Comparison of ENCODE assay signal across 1 cellular context in genomic region chr5:34915139-34915855, GRCh38.
TF ChIP-seq lines count a peak whose summit lies in the region.

TSS of gene BRIX1 (plus strand) at chr5:34915711. CDS start at chr5:34915739, 28 bp downstream.
TSS of gene RAD1 (minus strand) at chr5:34915504. CDS start at chr5:34914892, 612 bp downstream.

TF ChIP-seq in HepG2, 621 proteins besides CTCF, POLR2A, EP300 and RAD21 (continued from another document and continues in another):
- peak; percentile 61; the same call in 1 of the 2 replicates for TF ChIP-seq ZNF710 (CRISPR knock-in tag; IDR thresholded peaks at IDR 0.05; ENCODE audit: borderline replicate concordance)
- TF ChIP-seq MAFK (conservative IDR thresholded peaks at IDR 0.05 in 1 of 2, IDR thresholded peaks at IDR 0.05 in 1 of 2; ENCODE audit: low read length in 2 of 2), result no peak
- TF ChIP-seq ZBTB10 (CRISPR knock-in tag; IDR thresholded peaks at IDR 0.05; ENCODE audit: borderline replicate concordance), result peak; percentile 34; the same call in 1 of the 2 replicates
- peak; percentile 59; the same call in 1 of the 2 replicates for TF ChIP-seq ZBTB20 (CRISPR knock-in tag; IDR thresholded peaks at IDR 0.05; ENCODE audit: borderline replicate concordance, low read depth)
- no peak for TF ChIP-seq ZNF609 (CRISPR knock-in tag; IDR thresholded peaks at IDR 0.05; ENCODE audit: borderline replicate concordance)
- TF ChIP-seq ZNF317 (CRISPR knock-in tag; IDR thresholded peaks at IDR 0.05), result peak; percentile 41; the same call in 1 of the 2 replicates
- TF ChIP-seq SYNCRIP (IDR thresholded peaks at IDR 0.05; ENCODE audit: insufficient read depth, low read depth, low read length), result no peak
- peak; percentile 35; the same call in 1 of the 2 replicates for TF ChIP-seq HOXA5 (CRISPR knock-in tag; IDR thresholded peaks at IDR 0.05)
- peak; percentile 93 for TF ChIP-seq ZHX2 (IDR thresholded peaks at IDR 0.05; ENCODE audit: low read depth)
- TF ChIP-seq ZHX2 (CRISPR knock-in tag; IDR thresholded peaks at IDR 0.05; ENCODE audit: borderline replicate concordance), result no peak; the same call in 1 of the 2 replicates
- TF ChIP-seq ZKSCAN1 (IDR thresholded peaks at IDR 0.05; ENCODE audit: low read length), result no peak
- no peak for TF ChIP-seq ZNF75D (CRISPR knock-in tag; IDR thresholded peaks at IDR 0.05; ENCODE audit: borderline replicate concordance)
- TF ChIP-seq ZKSCAN8 (CRISPR knock-in tag; IDR thresholded peaks at IDR 0.05; ENCODE audit: borderline replicate concordance), result 0 out of 2 replicates have a peak, but pooled peaks have one; percentile 26
- peak; percentile 60 for TF ChIP-seq BCL6 (CRISPR knock-in tag; IDR thresholded peaks at IDR 0.05)
- 0 out of 2 replicates have a peak, but pooled peaks have one; percentile 47 for TF ChIP-seq ZNF20 (CRISPR knock-in tag; IDR thresholded peaks at IDR 0.05)
- no peak for TF ChIP-seq SCMH1 (CRISPR knock-in tag; IDR thresholded peaks at IDR 0.05; ENCODE audit: borderline replicate concordance)
- TF ChIP-seq ZNF557 (CRISPR knock-in tag; IDR thresholded peaks at IDR 0.05), result peak; percentile 78
- TF ChIP-seq RORA (CRISPR knock-in tag; IDR thresholded peaks at IDR 0.05), result peak; percentile 16; the same call in 1 of the 2 replicates
- peak; percentile 97 for TF ChIP-seq YEATS4 (CRISPR knock-in tag; IDR thresholded peaks at IDR 0.05; ENCODE audit: borderline replicate concordance)
- TF ChIP-seq KLF9 (CRISPR knock-in tag; IDR thresholded peaks at IDR 0.05; ENCODE audit: low read depth), result peak; percentile 43
- TF ChIP-seq ATM (IDR thresholded peaks at IDR 0.05; ENCODE audit: borderline replicate concordance), result no peak
- TF ChIP-seq MTF1 (CRISPR knock-in tag; IDR thresholded peaks at IDR 0.05), result no peak
- peak; percentile 69; the same call in 1 of the 2 replicates for TF ChIP-seq EEA1 (CRISPR knock-in tag; IDR thresholded peaks at IDR 0.05; ENCODE audit: borderline replicate concordance)
- TF ChIP-seq CERS6 (CRISPR knock-in tag; IDR thresholded peaks at IDR 0.05), result no peak
- TF ChIP-seq FUBP1 (CRISPR knock-in tag; IDR thresholded peaks at IDR 0.05; ENCODE audit: borderline replicate concordance), result no peak
- peak; percentile 41; the same call in 1 of the 2 replicates for TF ChIP-seq AHR (CRISPR knock-in tag; IDR thresholded peaks at IDR 0.05)
- TF ChIP-seq ZNF263 (CRISPR knock-in tag; IDR thresholded peaks at IDR 0.05), result no peak
- no peak for TF ChIP-seq KLF11 (CRISPR knock-in tag; IDR thresholded peaks at IDR 0.05)
- no peak for TF ChIP-seq AKAP8 (CRISPR knock-in tag; IDR thresholded peaks at IDR 0.05)
- TF ChIP-seq DNMT1 (CRISPR knock-in tag; IDR thresholded peaks at IDR 0.05), result no peak
- peak; percentile 93; the same call in 1 of the 2 replicates for TF ChIP-seq ZNF276 (CRISPR knock-in tag; IDR thresholded peaks at IDR 0.05; ENCODE audit: low read depth)
- TF ChIP-seq ZNF644 (CRISPR knock-in tag; IDR thresholded peaks at IDR 0.05; ENCODE audit: low read depth), result no peak
- no peak for TF ChIP-seq ZNF260 (CRISPR knock-in tag; IDR thresholded peaks at IDR 0.05; ENCODE audit: borderline replicate concordance, low read depth)
- peak; percentile 90 for TF ChIP-seq ZFX (CRISPR knock-in tag; IDR thresholded peaks at IDR 0.05; ENCODE audit: low read depth)
- TF ChIP-seq MYNN (CRISPR knock-in tag; IDR thresholded peaks at IDR 0.05; ENCODE audit: low read depth), result no peak
- TF ChIP-seq ONECUT2 (CRISPR knock-in tag; IDR thresholded peaks at IDR 0.05), result no peak
- peak; percentile 46; the same call in 1 of the 2 replicates for TF ChIP-seq ZBTB7A (CRISPR knock-in tag; IDR thresholded peaks at IDR 0.05)
- TF ChIP-seq KLF15 (CRISPR knock-in tag; IDR thresholded peaks at IDR 0.05; ENCODE audit: borderline replicate concordance), result no peak
- peak; percentile 84; the same call in 1 of the 2 replicates for TF ChIP-seq ZBTB8A (CRISPR knock-in tag; IDR thresholded peaks at IDR 0.05; ENCODE audit: borderline replicate concordance, low read depth)
